Comparison of ENCODE assay signal across 1 cellular context in the genomic region with DNA sequence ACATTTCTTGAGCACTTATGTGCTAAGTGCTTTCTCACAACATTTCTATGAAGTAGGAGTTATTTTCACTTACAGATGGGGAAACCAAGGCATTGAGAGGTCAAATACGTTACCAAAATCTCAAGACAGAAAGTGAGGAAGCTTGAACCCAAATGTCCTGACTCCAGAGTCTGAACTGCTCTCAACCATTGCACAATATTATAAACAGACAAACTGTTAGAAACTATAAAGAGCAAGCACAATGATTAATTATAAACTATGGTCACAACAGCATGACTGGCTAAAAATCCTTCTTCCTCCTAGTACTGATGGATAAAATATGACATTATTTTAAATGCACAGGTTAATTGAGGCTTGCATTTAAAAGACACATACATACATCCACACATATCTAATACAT.
TF ChIP-seq lines count a peak whose summit lies in the region.

No MANE protein-coding gene starts in this region.

TF ChIP-seq in H1, 55 proteins besides CTCF, POLR2A, EP300 and RAD21:
- TF ChIP-seq MAFK (IDR thresholded peaks at IDR 0.05; ENCODE audit: low read depth, low read length), result no peak
- TF ChIP-seq YY1 (IDR thresholded peaks at IDR 0.05; ENCODE audit: low read depth, low read length), result no peak
- no peak for TF ChIP-seq CHD1 (IDR thresholded peaks at IDR 0.05; ENCODE audit: low read depth, low read length)
- no peak for TF ChIP-seq EZH2 (IDR thresholded peaks at IDR 0.05; ENCODE audit: low read depth, low read length, severe bottlenecking)
- no peak for TF ChIP-seq TBP (IDR thresholded peaks at IDR 0.05; ENCODE audit: low read depth, low read length)
- no peak for TF ChIP-seq TEAD4 (IDR thresholded peaks at IDR 0.05; ENCODE audit: low read depth, low read length)
- no peak for TF ChIP-seq KDM5A (IDR thresholded peaks at IDR 0.05; ENCODE audit: low read length)
- TF ChIP-seq SP1 (IDR thresholded peaks at IDR 0.05; ENCODE audit: low read depth, low read length), result no peak
- TF ChIP-seq JUND (IDR thresholded peaks at IDR 0.05; ENCODE audit: low read length), result no peak
- no peak for TF ChIP-seq KDM4A (IDR thresholded peaks at IDR 0.05; ENCODE audit: low read depth, low read length, severe bottlenecking)
- TF ChIP-seq, protein P1, sequence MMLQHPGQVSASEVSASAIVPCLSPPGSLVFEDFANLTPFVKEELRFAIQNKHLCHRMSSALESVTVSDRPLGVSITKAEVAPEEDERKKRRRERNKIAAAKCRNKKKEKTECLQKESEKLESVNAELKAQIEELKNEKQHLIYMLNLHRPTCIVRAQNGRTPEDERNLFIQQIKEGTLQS (IDR thresholded peaks at IDR 0.05; ENCODE audit: insufficient read depth, low read depth, low read length), result no peak
TF ChIP-seq in H1: peak in this region for 0.
